In the genomic region with DNA sequence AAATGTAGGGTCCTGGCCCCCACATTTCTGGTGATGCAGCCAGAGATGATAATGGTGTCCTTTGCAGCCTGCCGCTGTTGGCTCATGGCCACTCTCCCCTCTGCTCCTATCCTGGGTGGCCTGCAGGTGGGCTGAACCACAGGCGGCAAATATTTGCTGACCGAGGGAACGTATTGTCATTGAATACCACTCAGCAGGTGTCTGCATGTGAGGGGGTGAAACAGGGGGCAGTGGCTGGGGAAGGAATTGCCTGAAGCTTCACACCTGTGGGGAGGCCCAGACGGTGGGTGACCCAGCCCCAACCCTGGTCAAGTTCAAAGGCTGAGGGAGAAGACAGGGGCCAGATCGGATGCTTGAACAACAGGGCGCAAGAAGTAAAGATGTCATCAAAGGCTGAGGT, we compare ENCODE assay signal across 15 cellular contexts.
"Had no signal": no experiment of that assay in that cellular context is flagged by ENCODE, and none has a peak within 500 bp of the region (broad histone marks: within the 10 kb centered on the region; RNA-seq: fewer than 3 reads in every experiment).

No MANE protein-coding gene starts in this region.

- H3K4me3 Mint-ChIP-seq: activated CD4-positive, alpha-beta memory T cell treated with anti-CD3 and anti-CD28 coated beads for 36 hours; activated naive CD8-positive, alpha-beta T cell; activated T-cell treated with anti-CD3 and anti-CD28 coated beads, Interleukin-2, amount 50 U/mL, for 4 hours; dendritic cell treated with granulocyte-macrophage colony-stimulating factor and Interleukin-4, amounts not matched to agents 40 ng/mL and 50 ng/mL, for 4 days; immature natural killer cell; stimulated activated effector memory CD8-positive, alpha-beta T cell treated with anti-CD3 and anti-CD28 coated beads, Interleukin-12 subunit alpha, Interleukin-12 subunit beta, amount 100 ng/mL, for 72 hours had no signal

- H3K4me2 ChIP-seq: hepatocyte had no signal

- DNase-seq: activated CD4-positive, alpha-beta memory T cell treated with anti-CD3 and anti-CD28 coated beads for 36 hours; activated gamma-delta T cell; activated T-cell treated with anti-CD3 and anti-CD28 coated beads, Interleukin-2, amount 50 U/mL, for 4 hours; anterior cingulate cortex; cerebellar nuclear complex; immature natural killer cell; left cardiac atrium; midbrain; T-helper 9 cell; thyroid gland had no signal

- H3K9me3 ChIP-seq: thyroid gland had no signal

- H3K27me3 Mint-ChIP-seq: activated CD4-positive, alpha-beta memory T cell treated with anti-CD3 and anti-CD28 coated beads for 36 hours; activated naive CD8-positive, alpha-beta T cell had no signal

- H3K4me3 ChIP-seq: hepatocyte, lung, thyroid gland had no signal

- H3K79me2 ChIP-seq: hepatocyte had no signal

- H3K27ac Mint-ChIP-seq: activated CD4-positive, alpha-beta memory T cell treated with anti-CD3 and anti-CD28 coated beads for 36 hours; activated naive CD8-positive, alpha-beta T cell; dendritic cell treated with granulocyte-macrophage colony-stimulating factor and Interleukin-4, amounts not matched to agents 40 ng/mL and 50 ng/mL, for 4 days; immature natural killer cell; stimulated activated effector memory CD8-positive, alpha-beta T cell treated with anti-CD3 and anti-CD28 coated beads, Interleukin-12 subunit alpha, Interleukin-12 subunit beta, amount 100 ng/mL, for 72 hours had no signal

- H3K27me3 ChIP-seq: hepatocyte, thyroid gland had no signal

- H2AFZ ChIP-seq: hepatocyte had no signal

- H3K9me3 Mint-ChIP-seq: activated CD4-positive, alpha-beta memory T cell treated with anti-CD3 and anti-CD28 coated beads for 36 hours; activated T-cell treated with anti-CD3 and anti-CD28 coated beads, Interleukin-2, amount 50 U/mL, for 4 hours; immature natural killer cell; stimulated activated effector memory CD8-positive, alpha-beta T cell treated with anti-CD3 and anti-CD28 coated beads, Interleukin-12 subunit alpha, Interleukin-12 subunit beta, amount 100 ng/mL, for 72 hours had no signal

- H3K27ac ChIP-seq: hepatocyte, thyroid gland had no signal

- H3K4me1 Mint-ChIP-seq: stimulated activated effector memory CD8-positive, alpha-beta T cell treated with anti-CD3 and anti-CD28 coated beads, Interleukin-12 subunit alpha, Interleukin-12 subunit beta, amount 100 ng/mL, for 72 hours had no signal

- H3K36me3 Mint-ChIP-seq: activated CD4-positive, alpha-beta memory T cell treated with anti-CD3 and anti-CD28 coated beads for 36 hours; activated naive CD8-positive, alpha-beta T cell; immature natural killer cell; stimulated activated effector memory CD8-positive, alpha-beta T cell treated with anti-CD3 and anti-CD28 coated beads, Interleukin-12 subunit alpha, Interleukin-12 subunit beta, amount 100 ng/mL, for 72 hours had no signal

- H3K36me3 ChIP-seq: thyroid gland had no signal
